In the genomic region with DNA sequence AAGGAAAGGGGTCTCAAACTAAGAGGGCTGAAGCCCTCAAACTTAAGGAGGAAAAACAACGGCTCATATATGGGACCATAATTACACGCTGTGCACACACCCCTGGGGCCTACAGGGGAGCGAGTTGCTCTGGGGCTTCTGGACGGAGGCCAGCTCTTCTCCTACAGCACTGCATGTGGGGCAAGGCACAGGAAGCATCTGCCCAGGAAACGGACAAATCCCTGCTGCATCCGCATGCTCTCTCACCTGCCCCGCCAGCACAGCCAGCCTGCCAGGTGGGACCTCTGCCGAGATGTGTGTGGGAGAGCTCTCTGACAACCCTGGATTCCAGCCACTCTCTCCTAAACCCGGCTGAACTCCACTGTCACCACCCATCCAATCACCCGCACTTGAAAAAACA, we compare ENCODE assay signal across 1 cellular context.
TF ChIP-seq lines count a peak whose summit lies in the region.

No MANE protein-coding gene starts in this region.

TF ChIP-seq in SK-N-SH, 30 proteins besides CTCF, POLR2A, EP300 and RAD21 (continued from another document):
- TF ChIP-seq ZBTB33 (IDR thresholded peaks at IDR 0.05; ENCODE audit: borderline replicate concordance, low read depth): no peak
- no peak for TF ChIP-seq ELF1 (IDR thresholded peaks at IDR 0.05)
TF ChIP-seq in SK-N-SH: peak in this region for 0.
